Comparison of ENCODE assay signal across 8 cellular contexts in genomic region chr2:47903781-47904447, GRCh38. TPM values are rescaled to one million over a fixed set of nuclear protein-coding genes. Genes with fewer than 3 reads are reported as not detected.
A peak's percentile ranks its signal among the peaks of the same experiment; 100 is the strongest.
DNase-seq lines count a peak whose midpoint lies in the region; ATAC-seq, FAIRE-seq and TF ChIP-seq lines count a peak whose summit lies in the region.

No MANE protein-coding gene starts in this region.

- H3K79me2 ChIP-seq in MM.1S (ENCODE audit: low read length), result peaks cover 64% of the 10 kb centered on the region

- no peak for DNase-seq in MM.1S
- DNase-seq in dermis blood vessel endothelial cell, result peak; percentile 5
- no peak for DNase-seq in natural killer cell
- no peak for DNase-seq in NCI-H2196 treated with DMSO at 0.1 percent for 48 hours (lab: John Stamatoyannopoulos, UW; ENCODE audit: unreplicated experiment)
- DNase-seq in stimulated activated naive CD4-positive, alpha-beta T cell treated with Interleukin-2 at 50 U/mL for 16 hours (lab: John Stamatoyannopoulos, UW), result no peak
- no peak for DNase-seq in urothelium cell line (ENCODE audit: low spot score)

- no peaks in the 10 kb centered on the region for H3K27me3 ChIP-seq in BLaER1 treated with 17β-estradiol and CSF1 and Interleukin-3, amounts not matched to agents 10 nM and 100 nM
- no peaks in the 10 kb centered on the region for H3K27me3 ChIP-seq in MM.1S (replicated peaks; ENCODE audit: insufficient read depth, low read length)

- FAIRE-seq in urothelium cell line (lab: Jason Lieb, UNC), result no peak

- peak overlapping the region; percentile 95 to 99 (median 98) for H3K27ac ChIP-seq in BLaER1 treated with 17β-estradiol and CSF1 and Interleukin-3, amounts not matched to agents 10 nM and 100 nM
- peak overlapping the region; percentile 64; the same call in 1 of the 2 replicates for H3K27ac ChIP-seq in MM.1S (ENCODE audit: low read length)

- no peaks in the 10 kb centered on the region for H3K27me3 Mint-ChIP-seq in natural killer cell (ENCODE audit: low read depth in 2 of 2)

- no peak for TF ChIP-seq CTCF in MM.1S (IDR thresholded peaks at IDR 0.05; ENCODE audit: low read length)
- no peak for TF ChIP-seq CTCF in natural killer cell (IDR thresholded peaks at IDR 0.05)

- H3K9me3 Mint-ChIP-seq in natural killer cell, result no peaks in the 10 kb centered on the region

- H3K9me2 ChIP-seq in MM.1S (replicated peaks; ENCODE audit: insufficient read depth, low read length), result no peaks in the 10 kb centered on the region

- no peak overlapping the region for H2AFZ ChIP-seq in MM.1S (ENCODE audit: low read length)

- H3K9me3 ChIP-seq in BLaER1 treated with 17β-estradiol and CSF1 and Interleukin-3, amounts not matched to agents 10 nM and 100 nM (replicated peaks in 1 of 11), result no peaks in the 10 kb centered on the region
- H3K9me3 ChIP-seq in MM.1S (replicated peaks; ENCODE audit: insufficient read depth, low read length), result no peaks in the 10 kb centered on the region

- H4K20me1 ChIP-seq in BLaER1 treated with 17β-estradiol and CSF1 and Interleukin-3, amounts not matched to agents 10 nM and 100 nM, result peaks cover 53 to 58% (median 55%) of the 10 kb centered on the region in 11 experiments
- peaks cover 12% of the 10 kb centered on the region; the same call in 1 of the 2 replicates for H4K20me1 ChIP-seq in MM.1S (ENCODE audit: insufficient read depth, low read length)

- peaks cover 52 to 56% of the 10 kb centered on the region in 2 donors for H3K4me1 Mint-ChIP-seq in natural killer cell

- H3K4me3 ChIP-seq in BLaER1 treated with 17β-estradiol and CSF1 and Interleukin-3, amounts not matched to agents 10 nM and 100 nM, result peak overlapping the region; percentile 82 to 98 (median 94)
- H3K4me3 ChIP-seq in MM.1S (ENCODE audit: low read length), result peak overlapping the region; percentile 96

- H3K36me3 ChIP-seq in BLaER1 treated with 17β-estradiol and CSF1 and Interleukin-3, amounts not matched to agents 10 nM and 100 nM, result peaks cover 0 to 9% (median 0%) of the 10 kb centered on the region in 11 experiments; a peak in 5 of 22 replicates
- H3K36me3 ChIP-seq in MM.1S (replicated peaks; ENCODE audit: insufficient read depth, low read length), result no peaks in the 10 kb centered on the region

- no peaks in the 10 kb centered on the region for H3K36me3 Mint-ChIP-seq in natural killer cell

- peak overlapping the region; percentile 92 for H3K4me3 Mint-ChIP-seq in natural killer cell

- intact Hi-C loops in natural killer cell (cut with micrococcal nuclease), result no loop called here

- H3K4me2 ChIP-seq in BLaER1 treated with 17β-estradiol and CSF1 and Interleukin-3, amounts not matched to agents 10 nM and 100 nM, result peak overlapping the region; percentile 70 to 99 (median 80)
- peak overlapping the region; percentile 82 for H3K4me2 ChIP-seq in MM.1S (ENCODE audit: low read depth, low read length)

- peaks cover 12% of the 10 kb centered on the region for H3F3A ChIP-seq in MM.1S (ENCODE audit: insufficient read depth, low read length)

- peak overlapping the region; percentile 93 to 98 for H3K27ac Mint-ChIP-seq in natural killer cell

- ATAC-seq in natural killer cell, result no peak
- ATAC-seq in HG03521 (IDR thresholded peaks at IDR 0.05; ENCODE audit: unreplicated experiment), result no peak

- H3K9ac ChIP-seq in BLaER1 treated with 17β-estradiol and CSF1 and Interleukin-3, amounts not matched to agents 10 nM and 100 nM, result peak overlapping the region; percentile 94 to 100 (median 99)
- H3K9ac ChIP-seq in MM.1S (ENCODE audit: low read length), result peak overlapping the region; percentile 89

- peaks cover 27 to 54% (median 44%) of the 10 kb centered on the region in 10 experiments for H3K4me1 ChIP-seq in BLaER1 treated with 17β-estradiol and CSF1 and Interleukin-3, amounts not matched to agents 10 nM and 100 nM
- H3K4me1 ChIP-seq in MM.1S (ENCODE audit: low read length), result peaks cover 2% of the 10 kb centered on the region; the same call in 1 of the 2 replicates

RNA-seq across cellular contexts. Expression of gene FBXO11, which starts 2.4 kb away (rescaled TPM):
- total RNA-seq in dermis blood vessel endothelial cell, result 55.1 and 120 TPM in 2 replicates
- 100 to 1,000 TPM; 104 to 110 (median 105) TPM for total RNA-seq in natural killer cell
